2 cellular contexts compared by ENCODE assay signal in genomic region chr18:12325726-12326245, GRCh38.
TF ChIP-seq lines count a peak whose summit lies in the region.

No MANE protein-coding gene starts in this region.

TF ChIP-seq in HepG2, 621 proteins besides CTCF, POLR2A, EP300 and RAD21:
- TF ChIP-seq ZBTB33 (CRISPR knock-in tag; IDR thresholded peaks at IDR 0.05), result 0 out of 2 replicates have a peak, but pooled peaks have one; percentile 2
- 0 out of 2 replicates have a peak, but pooled peaks have one; percentile 13 for TF ChIP-seq ZFP91 (CRISPR knock-in tag; IDR thresholded peaks at IDR 0.05; ENCODE audit: borderline replicate concordance)
- no peak for TF ChIP-seq HCFC1 (IDR thresholded peaks at IDR 0.05; ENCODE audit: low read depth, low read length)
TF ChIP-seq in HepG2: peak in this region for 2.

TF ChIP-seq in K562, 482 proteins besides CTCF, POLR2A, EP300 and RAD21:
- no peak for TF ChIP-seq NR2F6 (CRISPR knock-in tag; IDR thresholded peaks at IDR 0.05)
- no peak for TF ChIP-seq ZNF512 (tag; IDR thresholded peaks at IDR 0.05)
- no peak for TF ChIP-seq SIN3B (IDR thresholded peaks at IDR 0.05; ENCODE audit: low read depth)
- no peak for TF ChIP-seq ILK (tag; IDR thresholded peaks at IDR 0.05; ENCODE audit: borderline replicate concordance, low read depth)
- no peak for TF ChIP-seq SNRNP70 (optimal IDR thresholded peaks at IDR 0.05; ENCODE audit: low read depth, low read length)
- TF ChIP-seq ZBTB33 (CRISPR knock-in tag; IDR thresholded peaks at IDR 0.05), result peak; percentile 61; the same call in 1 of the 2 replicates
- no peak for TF ChIP-seq PHB (CRISPR knock-in tag; IDR thresholded peaks at IDR 0.05)
- TF ChIP-seq POLR2G (IDR thresholded peaks at IDR 0.05; ENCODE audit: low read depth, low read length), result 0 out of 2 replicates have a peak, but pooled peaks have one; percentile 2
- no peak for TF ChIP-seq AFF4 (CRISPR knock-in tag; IDR thresholded peaks at IDR 0.05)
- TF ChIP-seq PTBP1 (IDR thresholded peaks at IDR 0.05; ENCODE audit: low read depth, low read length), result no peak
- TF ChIP-seq ZNF395 (CRISPR knock-in tag; IDR thresholded peaks at IDR 0.05), result no peak
- TF ChIP-seq ZNF511 (CRISPR knock-in tag; IDR thresholded peaks at IDR 0.05), result no peak
- TF ChIP-seq ZNF121 (CRISPR knock-in tag; conservative IDR thresholded peaks at IDR 0.05), result no peak
- 0 out of 2 replicates have a peak, but pooled peaks have one; percentile 16 for TF ChIP-seq POLR2AphosphoS5 (IDR thresholded peaks at IDR 0.05; ENCODE audit: control insufficient read depth, insufficient read depth, low read depth, low read length)
- TF ChIP-seq STAT5A (IDR thresholded peaks at IDR 0.05; ENCODE audit: borderline replicate concordance, low read length), result no peak
- no peak for TF ChIP-seq ZNF12 (CRISPR knock-in tag; IDR thresholded peaks at IDR 0.05)
